Comparison of ENCODE assay signal across 9 cellular contexts in the genomic region with DNA sequence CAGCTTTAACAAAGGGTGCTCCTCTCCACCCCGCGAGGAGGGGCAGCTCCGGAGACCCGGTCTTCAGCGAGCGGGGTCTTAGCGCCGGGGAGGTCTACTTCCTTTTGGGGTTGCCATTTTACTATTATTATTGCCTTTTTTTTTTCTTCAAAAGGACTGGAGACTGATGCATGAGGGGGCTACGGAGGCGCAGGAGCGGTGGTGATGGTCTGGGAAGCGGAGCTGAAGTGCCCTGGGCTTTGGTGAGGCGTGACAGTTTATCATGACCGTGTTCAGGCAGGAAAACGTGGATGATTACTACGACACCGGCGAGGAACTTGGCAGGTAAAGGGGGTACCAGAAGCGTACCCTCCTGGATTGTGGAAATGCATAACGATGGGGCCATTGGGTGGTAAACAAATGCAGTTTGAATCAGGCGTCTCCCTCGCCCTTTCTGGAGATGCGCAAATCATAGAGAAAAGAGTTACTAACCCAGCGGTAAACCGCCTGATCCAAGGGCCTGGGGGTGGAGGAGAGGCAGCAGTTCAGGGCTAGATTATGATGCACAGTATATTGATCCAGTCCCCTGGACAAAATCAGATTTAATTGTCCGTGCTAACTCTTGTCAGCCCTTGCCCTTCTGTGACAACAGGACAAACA. TPM values are rescaled to one million over a fixed set of nuclear protein-coding genes. Genes with fewer than 3 reads are reported as not detected.
DNase-seq lines count a peak whose midpoint lies in the region; ATAC-seq, FAIRE-seq and TF ChIP-seq lines count a peak whose summit lies in the region.
"Had no signal": no experiment of that assay in that cellular context is flagged by ENCODE, and none has a peak within 500 bp of the region (broad histone marks: within the 10 kb centered on the region; RNA-seq: fewer than 3 reads in every experiment).

No MANE protein-coding gene starts in this region.

- H3K4me1 ChIP-seq in kidney (ENCODE audit: control insufficient read depth in 1 of 2, insufficient read depth in 1 of 2, low read depth in 1 of 2, low read length in 2 of 2) (peaks cover 5 to 7% of the 10 kb centered on the region in 2 donors), stomach (peaks cover 7 to 66% (median 61%) of the 10 kb centered on the region in 4 donors)

- no peaks in the 10 kb centered on the region for H3K9me3 Mint-ChIP-seq in activated CD4-positive, alpha-beta T cell treated with anti-CD3 and anti-CD28 coated beads for 36 hours (ENCODE audit: low read depth)
- no peaks in the 10 kb centered on the region for H3K9me3 Mint-ChIP-seq in activated T-helper 2 cell treated with anti-CD3 and anti-CD28 coated beads, Interferon-gamma antibody, Interleukin-2, Interleukin-4, amounts not matched to agents 10 μg/mL and 5 μg/mL and 100 μg/mL, durations not matched to agents 14 hours and 24 hours and 36 hours

- POLR2A ChIA-PET in activated CD4-positive, alpha-beta T cell treated with anti-CD3 and anti-CD28 coated beads for 36 hours (lab: Charles Lee), result no interaction called here

- peak; percentile 43 for ATAC-seq in activated CD4-positive, alpha-beta T cell treated with anti-CD3 and anti-CD28 coated beads for 36 hours
- no peak for ATAC-seq in HG02759 (IDR thresholded peaks at IDR 0.05; ENCODE audit: unreplicated experiment)

- H3K4me3 ChIP-seq in kidney (ENCODE audit: low read length in 2 of 2), result peak overlapping the region; percentile 81 to 82
- peak overlapping the region; percentile 73 to 90 (median 79) for H3K4me3 ChIP-seq in stomach

- H3K27ac ChIP-seq in kidney (ENCODE audit: low read depth in 2 of 2, low read length in 2 of 2) (peak overlapping the region; percentile 81 to 83), stomach (peak overlapping the region; percentile 91 to 96 (median 93))

- peak overlapping the region; percentile 14 for H3K27ac Mint-ChIP-seq in activated CD4-positive, alpha-beta T cell treated with anti-CD3 and anti-CD28 coated beads for 36 hours
- peak overlapping the region; percentile 51 for H3K27ac Mint-ChIP-seq in activated T-helper 2 cell treated with anti-CD3 and anti-CD28 coated beads, Interferon-gamma antibody, Interleukin-2, Interleukin-4, amounts not matched to agents 10 μg/mL and 5 μg/mL and 100 μg/mL, durations not matched to agents 14 hours and 24 hours and 36 hours

- DNase-seq in activated CD4-positive, alpha-beta T cell treated with anti-CD3 and anti-CD28 coated beads for 36 hours, result peak; percentile 56
- DNase-seq in activated CD4-positive, alpha-beta T cell treated with anti-CD3 and anti-CD28 coated beads for 1 hour, result no peak
- DNase-seq in activated T-helper 2 cell treated with anti-CD3 and anti-CD28 coated beads, Interferon-gamma antibody, Interleukin-2, Interleukin-4, amounts not matched to agents 10 μg/mL and 5 μg/mL and 100 μg/mL, durations not matched to agents 14 hours and 24 hours and 36 hours (ENCODE audit: low spot score), result no peak
- DNase-seq in kidney (no peak), stomach (no peak), GOT3 (lab: John Stamatoyannopoulos, UW) (no peak), SW 1271 (lab: John Stamatoyannopoulos, UW) (no peak)
- DNase-seq: COR-L47 had no signal

- H3K27me3 Mint-ChIP-seq in activated CD4-positive, alpha-beta T cell treated with anti-CD3 and anti-CD28 coated beads for 36 hours, result peaks cover 47% of the 10 kb centered on the region
- peaks cover 36% of the 10 kb centered on the region for H3K27me3 Mint-ChIP-seq in activated T-helper 2 cell treated with anti-CD3 and anti-CD28 coated beads, Interferon-gamma antibody, Interleukin-2, Interleukin-4, amounts not matched to agents 10 μg/mL and 5 μg/mL and 100 μg/mL, durations not matched to agents 14 hours and 24 hours and 36 hours (ENCODE audit: low read depth)

- H3K36me3 ChIP-seq in kidney (ENCODE audit: control insufficient read depth in 1 of 2, insufficient read depth in 2 of 2, low read length in 2 of 2) (no peaks in the 10 kb centered on the region), stomach (no peaks in the 10 kb centered on the region)

- no peaks in the 10 kb centered on the region for H3K36me3 Mint-ChIP-seq in activated CD4-positive, alpha-beta T cell treated with anti-CD3 and anti-CD28 coated beads for 36 hours (ENCODE audit: low read depth)
- H3K36me3 Mint-ChIP-seq in activated T-helper 2 cell treated with anti-CD3 and anti-CD28 coated beads, Interferon-gamma antibody, Interleukin-2, Interleukin-4, amounts not matched to agents 10 μg/mL and 5 μg/mL and 100 μg/mL, durations not matched to agents 14 hours and 24 hours and 36 hours (ENCODE audit: low read depth), result peaks cover 8% of the 10 kb centered on the region

- TF ChIP-seq CTCF in kidney (IDR thresholded peaks at IDR 0.05; ENCODE audit: borderline replicate concordance, extremely low read depth, insufficient read depth) (no peak), stomach (IDR thresholded peaks at IDR 0.05) (no peak)

- H3K9me3 ChIP-seq in kidney (ENCODE audit: control insufficient read depth in 1 of 2, low read length in 2 of 2) (no peaks in the 10 kb centered on the region), stomach (no peaks in the 10 kb centered on the region)

- TF ChIP-seq EP300 in stomach (IDR thresholded peaks at IDR 0.05), result no peak

- FAIRE-seq in kidney (lab: Jason Lieb, UNC), result no peak

- H3K4me3 Mint-ChIP-seq in activated CD4-positive, alpha-beta T cell treated with anti-CD3 and anti-CD28 coated beads for 36 hours, result peak overlapping the region; percentile 70
- peak overlapping the region; percentile 86 for H3K4me3 Mint-ChIP-seq in activated T-helper 2 cell treated with anti-CD3 and anti-CD28 coated beads, Interferon-gamma antibody, Interleukin-2, Interleukin-4, amounts not matched to agents 10 μg/mL and 5 μg/mL and 100 μg/mL, durations not matched to agents 14 hours and 24 hours and 36 hours (ENCODE audit: low read depth)

- peaks cover 0 to 9% (median 8%) of the 10 kb centered on the region in 3 donors for H3K27me3 ChIP-seq in stomach

- intact Hi-C loops in activated CD4-positive, alpha-beta T cell treated with anti-CD3 and anti-CD28 coated beads for 36 hours (cut with DNase I, micrococcal nuclease), result loop anchor here (2.0 to 5.0 kb wide), 2 partner anchors 34 to 313 kb away; no protein-coding TSS in a partner anchor
- intact Hi-C loops in activated T-helper 2 cell treated with anti-CD3 and anti-CD28 coated beads, Interferon-gamma antibody, Interleukin-2, Interleukin-4, amounts not matched to agents 10 μg/mL and 5 μg/mL and 100 μg/mL, durations not matched to agents 14 hours and 24 hours and 36 hours (cut with micrococcal nuclease), result no loop called here
- intact Hi-C loops in kidney (cut with DNase I), result no loop called here
- intact Hi-C loops in stomach (cut with DNase I; ENCODE audit: low total_unique reads), result no loop called here

- no peak for TF ChIP-seq POLR2A in stomach (IDR thresholded peaks at IDR 0.05)

- peaks cover 27% of the 10 kb centered on the region for H3K4me1 Mint-ChIP-seq in activated CD4-positive, alpha-beta T cell treated with anti-CD3 and anti-CD28 coated beads for 36 hours
- peaks cover 40% of the 10 kb centered on the region for H3K4me1 Mint-ChIP-seq in activated T-helper 2 cell treated with anti-CD3 and anti-CD28 coated beads, Interferon-gamma antibody, Interleukin-2, Interleukin-4, amounts not matched to agents 10 μg/mL and 5 μg/mL and 100 μg/mL, durations not matched to agents 14 hours and 24 hours and 36 hours (ENCODE audit: low read depth)

- CTCF ChIA-PET in activated CD4-positive, alpha-beta T cell treated with anti-CD3 and anti-CD28 coated beads for 36 hours (lab: Charles Lee), result interaction anchor here (0.6 kb wide), 1 partner anchor 35 kb away, joined by 3 read pairs; no protein-coding TSS in a partner anchor

- peak overlapping the region; percentile 67 to 79 for H3K9ac ChIP-seq in kidney (ENCODE audit: low read length in 2 of 2)

- 11 to 24% (median 14%) methylated on average over 22 to 26 of the region's 26 CpGs for WGBS in stomach, 5 donors

RNA-seq across cellular contexts. Expression of a gene that starts 1.3 kb away (rescaled TPM):
- total RNA-seq in activated CD4-positive, alpha-beta T cell treated with anti-CD3 and anti-CD28 coated beads for 36 hours, result 1 to 10 TPM; 3.9 to 5.6 TPM
- 38.6 and 39.1 TPM in 2 replicates for total RNA-seq in activated T-helper 2 cell treated with anti-CD3 and anti-CD28 coated beads, Interferon-gamma antibody, Interleukin-2, Interleukin-4, amounts not matched to agents 10 μg/mL and 5 μg/mL and 100 μg/mL, durations not matched to agents 14 hours and 24 hours and 36 hours
- 166 TPM for total RNA-seq in kidney
- 15.5 TPM for polyA plus RNA-seq in kidney (ENCODE audit: insufficient read depth, low read depth, low replicate concordance)
- total RNA-seq in stomach, result 10 to 100 TPM; 40.3 to 88.7 (median 63.0) TPM
- 10 to 100 TPM in 1 of 3 donors, 1 to 10 TPM in 2; 9.0 to 11.5 (median 9.4) TPM for polyA plus RNA-seq in stomach

Comparison
In these comparisons a context has a peak if more than half of its experiments do, and no peak if none do; other contexts are left out.
1. intact Hi-C loops: an anchor here in activated CD4-positive, alpha-beta T cell treated with anti-CD3 and anti-CD28 coated beads for 36 hours (2.0 to 5.0 kb wide); none called in activated T-helper 2 cell treated with anti-CD3 and anti-CD28 coated beads, Interferon-gamma antibody, Interleukin-2, Interleukin-4, amounts not matched to agents 10 μg/mL and 5 μg/mL and 100 μg/mL, durations not matched to agents 14 hours and 24 hours and 36 hours, kidney and stomach.